In the genomic region with DNA sequence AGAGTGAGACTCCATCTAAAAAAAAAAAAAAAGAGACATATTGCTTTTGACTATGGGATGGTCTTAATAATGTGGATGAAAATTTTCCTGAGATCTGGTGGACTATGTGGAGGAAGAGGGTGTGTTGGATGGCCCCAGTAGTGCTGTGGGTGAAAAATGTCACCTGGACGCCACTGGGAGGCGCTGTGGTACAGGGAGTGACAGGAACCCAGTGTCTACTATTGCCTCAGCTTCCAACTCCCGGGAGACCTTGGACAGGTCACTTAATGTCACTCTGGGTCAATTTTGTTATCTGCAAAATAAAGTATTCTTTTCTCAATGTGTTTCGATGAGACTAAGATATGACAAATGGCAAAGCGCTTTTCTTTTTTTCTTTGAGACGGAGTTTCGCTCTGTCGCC, we compare ENCODE assay signal across 8 cellular contexts. TPM values are rescaled to one million over a fixed set of nuclear protein-coding genes. Genes with fewer than 3 reads are reported as not detected.
DNase-seq lines count a peak whose midpoint lies in the region; ATAC-seq, FAIRE-seq and TF ChIP-seq lines count a peak whose summit lies in the region.

No MANE protein-coding gene starts in this region.

- H3K4me3 ChIP-seq in colonic mucosa (no peak overlapping the region), right lobe of liver (no peak overlapping the region)

- DNase-seq in AG08396 (ENCODE audit: low spot score) (peak; percentile 76), GM18507 (ENCODE audit: extremely low spot score, insufficient read length, low read depth) (peak; percentile 57), MV-4-11 (lab: John Stamatoyannopoulos, UW) (peak; percentile 55), UCSD-AML1 (lab: John Stamatoyannopoulos, UW; ENCODE audit: unreplicated experiment) (peak; percentile 58), colonic mucosa (peak; percentile 76), right lobe of liver (peak; percentile 81 to 84 (median 84))
- DNase-seq in stimulated activated CD8-positive, alpha-beta memory T cell treated with anti-CD3 and anti-CD28 coated beads, Interleukin-15, amount 100 ng/mL, for 24 hours (ENCODE audit: low read depth), result peak; percentile 31

- ATAC-seq in right lobe of liver (peak; percentile 100), GM18520 (IDR thresholded peaks at IDR 0.05; ENCODE audit: unreplicated experiment) (no peak)

- intact Hi-C loops in colonic mucosa (cut with DNase I), result loop anchor here (2.0 to 10.0 kb wide), 2 partner anchors 120 to 336 kb away; a partner anchor contains a TSS
- intact Hi-C loops in right lobe of liver (cut with DNase I), result loop anchor here (10.0 kb wide), 2 partner anchors 120 to 340 kb away; a partner anchor contains a TSS

- peak; percentile 89 for FAIRE-seq in GM18507 (lab: Jason Lieb, UNC)

- no peak overlapping the region for H3K9ac ChIP-seq in colonic mucosa (ENCODE audit: low read depth in 2 of 2, low read length in 2 of 2)

- H3K36me3 ChIP-seq in colonic mucosa (no peaks in the 10 kb centered on the region), right lobe of liver (no peaks in the 10 kb centered on the region)

- H3K9me3 ChIP-seq in colonic mucosa (no peaks in the 10 kb centered on the region), right lobe of liver (no peaks in the 10 kb centered on the region)

- no peak for TF ChIP-seq POLR2A in right lobe of liver (IDR thresholded peaks at IDR 0.05)

- no peak overlapping the region for H3K27ac ChIP-seq in colonic mucosa
- no peak overlapping the region for H3K27ac ChIP-seq in right lobe of liver

- WGBS in right lobe of liver (ENCODE audit: insufficient coverage, low coverage, low lambda C conversion rate, missing lambda C conversion rate), result 49% methylated on average over 8 of the region's 8 CpGs

- H3K27me3 ChIP-seq in colonic mucosa, result no peaks in the 10 kb centered on the region
- no peaks in the 10 kb centered on the region for H3K27me3 ChIP-seq in right lobe of liver

- H3K4me1 ChIP-seq in colonic mucosa, result no peaks in the 10 kb centered on the region
- H3K4me1 ChIP-seq in right lobe of liver, result no peaks in the 10 kb centered on the region

- TF ChIP-seq CTCF in colonic mucosa (IDR thresholded peaks at IDR 0.05), result peak; percentile 70
- peak; percentile 76 to 95 (median 88) for TF ChIP-seq CTCF in right lobe of liver (IDR thresholded peaks at IDR 0.05)

RNA-seq across cellular contexts. Expression of a gene that starts 27.7 kb away (rescaled TPM):
- total RNA-seq in colonic mucosa (10 to 100 TPM; 20.6 to 24.5 TPM), right lobe of liver (10 to 100 TPM in 1 of 6 experiments, 1 to 10 TPM in 5; 5.7 to 12.1 (median 7.1) TPM)

Comparison
In these comparisons a context has a peak if more than half of its experiments do, and no peak if none do; other contexts are left out.
1. DNase-seq: peak in every context shown above with its lines; median percentile 84 in right lobe of liver; 76 in AG08396; 76 in colonic mucosa; 58 in UCSD-AML1; 57 in GM18507; 55 in MV-4-11; 31 in stimulated activated CD8-positive, alpha-beta memory T cell treated with anti-CD3 and anti-CD28 coated beads, Interleukin-15, amount 100 ng/mL, for 24 hours.